Comparison of ENCODE assay signal across 8 cellular contexts in genomic region chr2:219541611-219542180, GRCh38. TPM values are rescaled to one million over a fixed set of nuclear protein-coding genes. Genes with fewer than 3 reads are reported as not detected.
DNase-seq lines count a peak whose midpoint lies in the region; FAIRE-seq and TF ChIP-seq lines count a peak whose summit lies in the region.

No MANE protein-coding gene starts in this region.

- H3K4me3 Mint-ChIP-seq in glutamatergic neuron (ENCODE audit: unreplicated experiment) = no peak overlapping the region
- H3K4me3 Mint-ChIP-seq in progenitor cell of endocrine pancreas (ENCODE audit: low read depth) = peak overlapping the region; percentile 88

- peak; percentile 95 for DNase-seq in ELF-1 (ENCODE audit: low read depth, low spot score)
- DNase-seq in H4 (ENCODE audit: low spot score) = peak; percentile 71
- peak; percentile 77 to 83 for DNase-seq in SHP77 (lab: John Stamatoyannopoulos, UW)
- DNase-seq in activated naive CD4-positive, alpha-beta T cell treated with Interleukin-2 at 50 U/mL for 16 hours = peak; percentile 87
- peak; percentile 92 for DNase-seq in glutamatergic neuron
- peak; percentile 90 for DNase-seq in progenitor cell of endocrine pancreas (ENCODE audit: low spot score, unreplicated experiment)
- peak; percentile 89 for DNase-seq in urothelium cell line (ENCODE audit: low spot score)

- H3K27ac Mint-ChIP-seq in glutamatergic neuron (ENCODE audit: unreplicated experiment) = no peak overlapping the region
- peak overlapping the region; percentile 84 for H3K27ac Mint-ChIP-seq in progenitor cell of endocrine pancreas

- H3K9me3 Mint-ChIP-seq in glutamatergic neuron (ENCODE audit: unreplicated experiment) (peaks cover 21% of the 10 kb centered on the region), progenitor cell of endocrine pancreas (ENCODE audit: low read depth) (no peaks in the 10 kb centered on the region)

- H3K36me3 Mint-ChIP-seq in glutamatergic neuron (ENCODE audit: unreplicated experiment) (peaks cover 8% of the 10 kb centered on the region), progenitor cell of endocrine pancreas (ENCODE audit: insufficient read depth) (peaks cover 13% of the 10 kb centered on the region)

- H3K4me1 Mint-ChIP-seq in glutamatergic neuron (ENCODE audit: low read depth, unreplicated experiment) (peaks cover 32% of the 10 kb centered on the region), progenitor cell of endocrine pancreas (ENCODE audit: low read depth) (peaks cover 19% of the 10 kb centered on the region)

- peak; percentile 93 for FAIRE-seq in urothelium cell line (lab: Jason Lieb, UNC)

- H3K27me3 Mint-ChIP-seq in glutamatergic neuron (ENCODE audit: unreplicated experiment) = peaks cover 12% of the 10 kb centered on the region
- peaks cover 19% of the 10 kb centered on the region for H3K27me3 Mint-ChIP-seq in progenitor cell of endocrine pancreas

- TF ChIP-seq CTCF in LNCAP (IDR thresholded peaks at IDR 0.05) (peak; percentile 97), glutamatergic neuron (IDR thresholded peaks at IDR 0.05; ENCODE audit: partially characterized antibody, unreplicated experiment) (peak; percentile 100), progenitor cell of endocrine pancreas (IDR thresholded peaks at IDR 0.05; ENCODE audit: unreplicated experiment) (peak; percentile 99)

RNA-seq across cellular contexts. Expression of gene CHPF, which starts 1.9 kb away (rescaled TPM):
- total RNA-seq in H4 (2014; rRNA removed; shearing (Covaris generic)) = 53.9 and 85.6 TPM in 2 replicates
- total RNA-seq in glutamatergic neuron (ENCODE audit: unreplicated experiment) = 31.1 TPM
- 49.1 and 51.1 TPM in 2 replicates for total RNA-seq in progenitor cell of endocrine pancreas

RNA-seq across cellular contexts. Expression of gene TMEM198, which starts 2.1 kb away (rescaled TPM):
- total RNA-seq in H4 (2014; rRNA removed; shearing (Covaris generic)) = 0.86 and 1.9 TPM in 2 replicates
- total RNA-seq in glutamatergic neuron (ENCODE audit: unreplicated experiment) (40.9 TPM), progenitor cell of endocrine pancreas (8.2 and 9.7 TPM in 2 replicates)

RNA-seq across cellular contexts. Expression of gene ASIC4, which starts 27.4 kb away (rescaled TPM):
- total RNA-seq in H4 (2014; rRNA removed; shearing (Covaris generic)) = not detected in 2 replicates
- total RNA-seq in glutamatergic neuron (ENCODE audit: unreplicated experiment) (5.4 TPM), progenitor cell of endocrine pancreas (3.4 and 5.1 TPM in 2 replicates)

RNA-seq across cellular contexts. Expression of gene OBSL1, which starts 29.6 kb away (rescaled TPM):
- total RNA-seq in H4 (2014; rRNA removed; shearing (Covaris generic)) = 51.9 and 67.4 TPM in 2 replicates
- 47.9 TPM for total RNA-seq in glutamatergic neuron (ENCODE audit: unreplicated experiment)
- total RNA-seq in progenitor cell of endocrine pancreas = 197 and 198 TPM in 2 replicates

RNA-seq across cellular contexts. Expression of gene INHA, which starts 30.4 kb away (rescaled TPM):
- 0.35 TPM in 1 of 2 replicates, not detected in the other for total RNA-seq in H4 (2014; rRNA removed; shearing (Covaris generic))
- total RNA-seq in glutamatergic neuron (ENCODE audit: unreplicated experiment) (not detected), progenitor cell of endocrine pancreas (1.5 and 1.7 TPM in 2 replicates)

Comparison
In these comparisons a context has a peak if more than half of its experiments do, and no peak if none do; other contexts are left out.
1. Peak in every context shown above with its lines: DNase-seq.